In the genomic region with DNA sequence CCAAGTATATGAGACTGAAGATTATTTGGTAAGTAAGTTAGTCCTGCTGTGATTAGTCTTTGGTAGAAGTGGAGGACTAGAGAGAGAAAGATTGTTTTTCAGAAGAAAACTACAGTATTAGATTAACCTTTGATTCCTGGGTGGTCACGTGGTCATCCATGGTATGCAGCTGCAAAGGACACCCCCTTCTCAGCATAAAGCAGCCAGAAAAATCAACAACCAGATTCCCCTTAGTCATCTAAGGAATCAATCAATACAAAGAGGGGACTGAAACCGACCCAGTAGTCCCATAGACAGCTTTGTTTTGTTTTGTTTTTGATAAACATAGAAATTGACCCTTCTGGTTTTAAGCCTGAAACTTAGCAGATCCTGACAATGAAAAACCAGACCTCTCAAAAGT, we compare ENCODE assay signal across 6 cellular contexts. TPM values are rescaled to one million over a fixed set of nuclear protein-coding genes. Genes with fewer than 3 reads are reported as not detected.
"Had no signal": no experiment of that assay in that cellular context is flagged by ENCODE, and none has a peak within 500 bp of the region (broad histone marks: within the 10 kb centered on the region; RNA-seq: fewer than 3 reads in every experiment).

No MANE protein-coding gene starts in this region.

- ATAC-seq: GM23338 had no signal

- H3K4me3 ChIP-seq: GM23338 had no signal

- H2AFZ ChIP-seq: GM23338 had no signal

- H3K27ac ChIP-seq: HL-60 had no signal

- DNase-seq: H9, HCEC 1CT, KG1 had no signal

- H3K4me2 ChIP-seq: GM23338 had no signal

RNA-seq across cellular contexts. Expression of a gene that starts 30.3 kb away (rescaled TPM):
- polyA plus RNA-seq: IgD-negative memory B cell had no signal
